ENCODE assay signal across 15 cellular contexts in genomic region chr20:62080249-62080993, GRCh38.
"Had no signal": no experiment of that assay in that cellular context is flagged by ENCODE, and none has a peak within 500 bp of the region (broad histone marks: within the 10 kb centered on the region; RNA-seq: fewer than 3 reads in every experiment).

No MANE protein-coding gene starts in this region.

- H3K36me3 ChIP-seq: upper lobe of right lung, WERI-Rb-1 had no signal

- FAIRE-seq: endothelial cell of umbilical vein had no signal

- H3K27me3 ChIP-seq: foreskin keratinocyte, upper lobe of right lung had no signal

- H3K4me3 ChIP-seq: coronary artery, upper lobe of right lung had no signal

- H3K27ac ChIP-seq: coronary artery, foreskin keratinocyte, upper lobe of right lung, WERI-Rb-1 had no signal

- DNase-seq: activated CD4-positive, alpha-beta T cell treated with anti-CD3 and anti-CD28 coated beads for 36 hours; activated CD8-positive, alpha-beta memory T cell treated with anti-CD3 and anti-CD28 coated beads, Interleukin-2, amount 50 U/mL, for 4 hours; activated CD8-positive, alpha-beta T cell treated with anti-CD3 and anti-CD28 coated beads for 36 hours; activated naive CD4-positive, alpha-beta T cell treated with anti-CD3 and anti-CD28 coated beads, Interleukin-2, amount 50 U/mL, for 16 hours; caudate nucleus; effector CD4-positive, alpha-beta T cell; foreskin keratinocyte; mammary epithelial cell; stimulated activated CD4-positive, alpha-beta T cell treated with anti-CD3 and anti-CD28 coated beads, Interleukin-2, amount 100 ng/mL, for 48 hours; stimulated activated CD8-positive, alpha-beta memory T cell treated with anti-CD3 and anti-CD28 coated beads, Interleukin-4, amount 100 ng/mL, for 48 hours; T-helper 9 cell; upper lobe of right lung; WERI-Rb-1 had no signal

- H3K4me1 ChIP-seq: foreskin keratinocyte, upper lobe of right lung had no signal
